ENCODE assay signal across 31 cellular contexts in genomic region chr6:41331401-41332150, GRCh38. TPM values are rescaled to one million over a fixed set of nuclear protein-coding genes. Genes with fewer than 3 reads are reported as not detected.
DNase-seq lines count a peak whose midpoint lies in the region; ATAC-seq, FAIRE-seq and TF ChIP-seq lines count a peak whose summit lies in the region.
"Had no signal": no experiment of that assay in that cellular context is flagged by ENCODE, and none has a peak within 500 bp of the region (broad histone marks: within the 10 kb centered on the region; RNA-seq: fewer than 3 reads in every experiment).

No MANE protein-coding gene starts in this region.

- H4K20me1 ChIP-seq in astrocyte (ENCODE audit: insufficient read depth, low read length) (no peaks in the 10 kb centered on the region), PC-3 (ENCODE audit: low read length) (no peaks in the 10 kb centered on the region)

- H3K36me3 ChIP-seq in CD4-positive, alpha-beta memory T cell (ENCODE audit: insufficient read depth, low read length) = no peaks in the 10 kb centered on the region
- no peaks in the 10 kb centered on the region for H3K36me3 ChIP-seq in astrocyte (ENCODE audit: insufficient read depth, low read length)
- H3K36me3 ChIP-seq in PC-3 (ENCODE audit: low read depth, low read length) = no peaks in the 10 kb centered on the region

- peaks cover 55% of the 10 kb centered on the region for H3K4me1 Mint-ChIP-seq in activated CD8-positive, alpha-beta T cell treated with anti-CD3 and anti-CD28 coated beads, Interleukin-2, amount 10 ng/mL, durations not matched to agents 7 days and 5 days (ENCODE audit: low read depth)
- peaks cover 53% of the 10 kb centered on the region for H3K4me1 Mint-ChIP-seq in activated CD8-positive, alpha-beta T cell treated with anti-CD3 and anti-CD28 coated beads for 36 hours (ENCODE audit: low read depth)
- peaks cover 8 to 38% (median 20%) of the 10 kb centered on the region in 4 donors for H3K4me1 Mint-ChIP-seq in CD4-positive, alpha-beta memory T cell
- H3K4me1 Mint-ChIP-seq in astrocyte (ENCODE audit: low read depth, unreplicated experiment) = no peaks in the 10 kb centered on the region
- peaks cover 47 to 56% of the 10 kb centered on the region in 2 donors for H3K4me1 Mint-ChIP-seq in natural killer cell
- H3K4me1 Mint-ChIP-seq in Calu3 (ENCODE audit: low read depth, unreplicated experiment) = no peaks in the 10 kb centered on the region

- H3K9me3 ChIP-seq in CD4-positive, alpha-beta memory T cell (ENCODE audit: control insufficient read depth in 1 of 2, low read length in 2 of 2) = no peaks in the 10 kb centered on the region
- H3K9me3 ChIP-seq in astrocyte (ENCODE audit: insufficient read depth, low read depth, low read length) (no peaks in the 10 kb centered on the region), PC-3 (ENCODE audit: low read length) (no peaks in the 10 kb centered on the region)

- H2AFZ ChIP-seq in astrocyte (ENCODE audit: low read depth, low read length) (no peak overlapping the region), PC-3 (ENCODE audit: low read length) (no peak overlapping the region)

- H3K27ac Mint-ChIP-seq in activated CD8-positive, alpha-beta T cell treated with anti-CD3 and anti-CD28 coated beads, Interleukin-2, amount 10 ng/mL, durations not matched to agents 7 days and 5 days = peak overlapping the region; percentile 95
- no peak overlapping the region for H3K27ac Mint-ChIP-seq in activated CD8-positive, alpha-beta T cell treated with anti-CD3 and anti-CD28 coated beads for 36 hours
- peak overlapping the region in 4 of 7 donors; percentile 42 to 68 (median 52) for H3K27ac Mint-ChIP-seq in CD4-positive, alpha-beta memory T cell
- H3K27ac Mint-ChIP-seq in astrocyte (ENCODE audit: unreplicated experiment) (peak overlapping the region; percentile 41), natural killer cell (peak overlapping the region; percentile 90 to 96), Calu3 (ENCODE audit: unreplicated experiment) (no peak overlapping the region)
- H3K27ac Mint-ChIP-seq: activated CD4-positive, alpha-beta T cell treated with anti-CD3 and anti-CD28 coated beads for 36 hours; activated naive CD4-positive, alpha-beta T cell treated with anti-CD3 and anti-CD28 coated beads, Interleukin-2, amount 10 ng/mL, durations not matched to agents 7 days and 5 days; type B pancreatic cell had no signal

- H3K27me3 Mint-ChIP-seq in activated CD8-positive, alpha-beta T cell treated with anti-CD3 and anti-CD28 coated beads, Interleukin-2, amount 10 ng/mL, durations not matched to agents 7 days and 5 days (ENCODE audit: low read depth) = peaks cover 9% of the 10 kb centered on the region
- no peaks in the 10 kb centered on the region for H3K27me3 Mint-ChIP-seq in activated CD8-positive, alpha-beta T cell treated with anti-CD3 and anti-CD28 coated beads for 36 hours
- peaks cover 3 to 7% of the 10 kb centered on the region in 2 donors for H3K27me3 Mint-ChIP-seq in CD4-positive, alpha-beta memory T cell
- H3K27me3 Mint-ChIP-seq in astrocyte (ENCODE audit: low read depth, unreplicated experiment) (peaks cover 36% of the 10 kb centered on the region), natural killer cell (ENCODE audit: low read depth in 2 of 2) (peaks cover 2 to 6% of the 10 kb centered on the region in 2 donors), Calu3 (ENCODE audit: unreplicated experiment) (peaks cover 98% of the 10 kb centered on the region)
- H3K27me3 Mint-ChIP-seq: activated CD4-positive, alpha-beta T cell treated with anti-CD3 and anti-CD28 coated beads for 36 hours had no signal

- TF ChIP-seq CTCF in activated CD8-positive, alpha-beta T cell treated with anti-CD3 and anti-CD28 coated beads for 36 hours (IDR thresholded peaks at IDR 0.05) = no peak
- TF ChIP-seq CTCF in astrocyte (IDR thresholded peaks at IDR 0.05; ENCODE audit: insufficient read depth, low read depth, low read length) (no peak), natural killer cell (IDR thresholded peaks at IDR 0.05) (no peak), PC-3 (conservative IDR thresholded peaks at IDR 0.05; ENCODE audit: low read depth, low read length) (no peak), Calu3 (IDR thresholded peaks at IDR 0.05; ENCODE audit: unreplicated experiment) (no peak)

- H3K4me3 Mint-ChIP-seq in activated CD8-positive, alpha-beta T cell treated with anti-CD3 and anti-CD28 coated beads, Interleukin-2, amount 10 ng/mL, durations not matched to agents 7 days and 5 days = no peak overlapping the region
- H3K4me3 Mint-ChIP-seq in activated CD8-positive, alpha-beta T cell treated with anti-CD3 and anti-CD28 coated beads for 36 hours = no peak overlapping the region
- H3K4me3 Mint-ChIP-seq in CD4-positive, alpha-beta memory T cell = peak overlapping the region in 1 of 8 donors; percentile 17
- H3K4me3 Mint-ChIP-seq in astrocyte (ENCODE audit: unreplicated experiment) (no peak overlapping the region), natural killer cell (peak overlapping the region; percentile 62), Calu3 (ENCODE audit: low read depth, unreplicated experiment) (no peak overlapping the region)
- H3K4me3 Mint-ChIP-seq: activated CD4-positive, alpha-beta T cell treated with anti-CD3 and anti-CD28 coated beads for 36 hours; activated naive CD4-positive, alpha-beta T cell treated with anti-CD3 and anti-CD28 coated beads, Interleukin-2, amount 10 ng/mL, durations not matched to agents 7 days and 5 days; type B pancreatic cell had no signal

- H3K9ac ChIP-seq in astrocyte (ENCODE audit: low read length) = no peak overlapping the region
- no peak overlapping the region for H3K9ac ChIP-seq in PC-3 (ENCODE audit: low read length)

- no peaks in the 10 kb centered on the region for H3K9me3 Mint-ChIP-seq in activated CD8-positive, alpha-beta T cell treated with anti-CD3 and anti-CD28 coated beads, Interleukin-2, amount 10 ng/mL, durations not matched to agents 7 days and 5 days (ENCODE audit: insufficient read depth)
- no peaks in the 10 kb centered on the region for H3K9me3 Mint-ChIP-seq in activated CD8-positive, alpha-beta T cell treated with anti-CD3 and anti-CD28 coated beads for 36 hours
- H3K9me3 Mint-ChIP-seq in CD4-positive, alpha-beta memory T cell = no peaks in the 10 kb centered on the region
- H3K9me3 Mint-ChIP-seq in astrocyte (ENCODE audit: unreplicated experiment) (no peaks in the 10 kb centered on the region), natural killer cell (no peaks in the 10 kb centered on the region), Calu3 (ENCODE audit: low read depth, unreplicated experiment) (no peaks in the 10 kb centered on the region)
- H3K9me3 Mint-ChIP-seq: activated naive CD4-positive, alpha-beta T cell treated with anti-CD3 and anti-CD28 coated beads, Interleukin-2, amount 10 ng/mL, durations not matched to agents 7 days and 5 days; type B pancreatic cell had no signal

- DNase-seq in activated CD8-positive, alpha-beta T cell treated with anti-CD3 and anti-CD28 coated beads, Interleukin-2, amount 10 ng/mL, durations not matched to agents 7 days and 5 days = peak; percentile 18
- DNase-seq in activated CD8-positive, alpha-beta T cell treated with anti-CD3 and anti-CD28 coated beads for 36 hours = no peak
- DNase-seq in CD4-positive, alpha-beta memory T cell = no peak
- no peak for DNase-seq in astrocyte (ENCODE audit: low read depth)
- no peak for DNase-seq in natural killer cell
- no peak for DNase-seq in PC-3
- no peak for DNase-seq in Calu3
- no peak for DNase-seq in retina
- DNase-seq: activated CD4-positive, alpha-beta T cell treated with anti-CD3 and anti-CD28 coated beads for 36 hours; activated naive CD4-positive, alpha-beta T cell treated with anti-CD3 and anti-CD28 coated beads, Interleukin-2, amount 10 ng/mL, durations not matched to agents 7 days and 5 days; AML-193; central memory CD4-positive, alpha-beta T cell; COR-L47; DMS79 treated with DMSO at 0.1 percent for 48 hours; hippocampal formation; Karpas-422; left colon; NCI-H1436 treated with DMSO at 0.1 percent for 48 hours; NCI-H446; NCI-H82; occipital lobe; stimulated activated CD4-positive, alpha-beta T cell treated with anti-CD3 and anti-CD28 coated beads, Interleukin-2, amount 100 ng/mL, for 24 hours; substantia nigra had no signal

- BruUV-seq in PC-3 (replicated peaks; lab: Mats Ljungman, UMichigan) = no TSS peak
- no TSS peak for BruUV-seq in Calu3 (replicated peaks; lab: Mats Ljungman, UMichigan)

- H3K79me2 ChIP-seq in astrocyte (ENCODE audit: insufficient read depth, low read length) (no peaks in the 10 kb centered on the region), PC-3 (ENCODE audit: low read length) (no peaks in the 10 kb centered on the region)

- H3K36me3 Mint-ChIP-seq in activated CD8-positive, alpha-beta T cell treated with anti-CD3 and anti-CD28 coated beads, Interleukin-2, amount 10 ng/mL, durations not matched to agents 7 days and 5 days (ENCODE audit: low read depth) = no peaks in the 10 kb centered on the region
- H3K36me3 Mint-ChIP-seq in activated CD8-positive, alpha-beta T cell treated with anti-CD3 and anti-CD28 coated beads for 36 hours (ENCODE audit: low read depth) = no peaks in the 10 kb centered on the region
- H3K36me3 Mint-ChIP-seq in CD4-positive, alpha-beta memory T cell = no peaks in the 10 kb centered on the region
- H3K36me3 Mint-ChIP-seq in astrocyte (ENCODE audit: low read depth, unreplicated experiment) = no peaks in the 10 kb centered on the region
- no peaks in the 10 kb centered on the region for H3K36me3 Mint-ChIP-seq in natural killer cell
- no peaks in the 10 kb centered on the region for H3K36me3 Mint-ChIP-seq in Calu3 (ENCODE audit: insufficient read depth, unreplicated experiment)
- H3K36me3 Mint-ChIP-seq: activated naive CD4-positive, alpha-beta T cell treated with anti-CD3 and anti-CD28 coated beads, Interleukin-2, amount 10 ng/mL, durations not matched to agents 7 days and 5 days; type B pancreatic cell had no signal

- no peak overlapping the region for H3K4me3 ChIP-seq in CD4-positive, alpha-beta memory T cell (ENCODE audit: low read length in 2 of 2)
- H3K4me3 ChIP-seq in astrocyte (ENCODE audit: insufficient read depth, low read depth, low read length) = no peak overlapping the region
- H3K4me3 ChIP-seq in PC-3 (ENCODE audit: low read length) = no peak overlapping the region

- H3K4me1 ChIP-seq in CD4-positive, alpha-beta memory T cell (ENCODE audit: insufficient read depth, low read length) = peaks cover 31% of the 10 kb centered on the region
- H3K4me1 ChIP-seq in astrocyte (ENCODE audit: insufficient read depth, low read length) (no peaks in the 10 kb centered on the region), PC-3 (ENCODE audit: insufficient read depth, low read length) (no peaks in the 10 kb centered on the region)

- CTCF ChIA-PET in activated CD8-positive, alpha-beta T cell treated with anti-CD3 and anti-CD28 coated beads, Interleukin-2, amount 10 ng/mL, durations not matched to agents 7 days and 5 days (lab: Charles Lee) = interaction anchor here (1.4 to 9.6 kb wide), 7 partner anchors 10 to 53 kb away, joined by 3 to 162 read pairs (median 45); no protein-coding TSS in a partner anchor
- CTCF ChIA-PET in activated CD8-positive, alpha-beta T cell treated with anti-CD3 and anti-CD28 coated beads for 36 hours (lab: Charles Lee) = interaction anchor here (0.8 to 6.5 kb wide), 4 partner anchors 11 to 297 kb away, joined by 3 to 106 read pairs (median 25); no protein-coding TSS in a partner anchor
- CTCF ChIA-PET in CD4-positive, alpha-beta memory T cell (lab: Charles Lee; ENCODE audit: partially characterized antibody) = interaction anchor here (1.4 to 5.9 kb wide), 2 partner anchors 12 to 16 kb away, joined by 4 to 43 read pairs; no protein-coding TSS in a partner anchor
- CTCF ChIA-PET in PC-3 (lab: Charles Lee) = no interaction called here
- CTCF ChIA-PET in Calu3 (lab: Charles Lee) = interaction anchor here (0.6 kb wide), 1 partner anchor 54 kb away, joined by 8 read pairs; no protein-coding TSS in a partner anchor

- ATAC-seq in activated CD8-positive, alpha-beta T cell treated with anti-CD3 and anti-CD28 coated beads, Interleukin-2, amount 10 ng/mL, durations not matched to agents 7 days and 5 days = no peak
- ATAC-seq in activated CD8-positive, alpha-beta T cell treated with anti-CD3 and anti-CD28 coated beads for 36 hours = no peak
- ATAC-seq in natural killer cell = no peak
- no peak for ATAC-seq in PC-3
- ATAC-seq: activated CD4-positive, alpha-beta T cell treated with anti-CD3 and anti-CD28 coated beads for 36 hours; HCT116; left colon had no signal

- no peaks in the 10 kb centered on the region for H3F3A ChIP-seq in PC-3 (ENCODE audit: low read length, unreplicated experiment)

- no peak overlapping the region for H3K4me2 ChIP-seq in astrocyte (ENCODE audit: low read length)
- no peak overlapping the region for H3K4me2 ChIP-seq in PC-3 (ENCODE audit: low read length)

- no peaks in the 10 kb centered on the region for H3K9me2 ChIP-seq in PC-3 (replicated peaks; ENCODE audit: low read length)

- FAIRE-seq in astrocyte (lab: Jason Lieb, UNC) = no peak
- FAIRE-seq: A204.1, endothelial cell of umbilical vein had no signal

- no peaks in the 10 kb centered on the region for H3K27me3 ChIP-seq in CD4-positive, alpha-beta memory T cell (ENCODE audit: insufficient read depth, low read length)
- H3K27me3 ChIP-seq in astrocyte (ENCODE audit: insufficient read depth, low read length) (peaks cover 22% of the 10 kb centered on the region), PC-3 (ENCODE audit: low read length) (peaks cover 91% of the 10 kb centered on the region)

- POLR2A ChIA-PET in activated CD8-positive, alpha-beta T cell treated with anti-CD3 and anti-CD28 coated beads, Interleukin-2, amount 10 ng/mL, durations not matched to agents 7 days and 5 days (lab: Charles Lee) = interaction anchor here (1.3 kb wide), 1 partner anchor 12 kb away, joined by 4 read pairs; no protein-coding TSS in a partner anchor
- POLR2A ChIA-PET in activated CD8-positive, alpha-beta T cell treated with anti-CD3 and anti-CD28 coated beads for 36 hours (lab: Charles Lee) = interaction anchor here (1.0 to 1.1 kb wide), 2 partner anchors 11 to 12 kb away, joined by 3 read pairs; no protein-coding TSS in a partner anchor
- POLR2A ChIA-PET in CD4-positive, alpha-beta memory T cell (lab: Charles Lee; ENCODE audit: partially characterized antibody) = no interaction called here
- POLR2A ChIA-PET in PC-3 (lab: Charles Lee; ENCODE audit: unreplicated experiment) = no interaction called here

- no peak overlapping the region for H3K27ac ChIP-seq in CD4-positive, alpha-beta memory T cell (ENCODE audit: low read depth, low read length)
- H3K27ac ChIP-seq in astrocyte (ENCODE audit: low read depth, low read length) (no peak overlapping the region), PC-3 (ENCODE audit: low read length) (no peak overlapping the region)

- intact Hi-C loops in activated CD8-positive, alpha-beta T cell treated with anti-CD3 and anti-CD28 coated beads for 36 hours (cut with micrococcal nuclease) = no loop called here
- intact Hi-C loops in CD4-positive, alpha-beta memory T cell (cut with micrococcal nuclease) = no loop called here
- intact Hi-C loops in natural killer cell (cut with micrococcal nuclease) (loop anchor here (5.0 to 10.0 kb wide), 2 partner anchors 113 to 259 kb away; partner anchors contain the start of genes NFYA and OARD1), PC-3 (cut with micrococcal nuclease) (no loop called here), Calu3 (cut with micrococcal nuclease; ENCODE audit: unreplicated experiment) (no loop called here)

RNA-seq across cellular contexts. Expression of gene NCR2, which starts 3.8 kb away (rescaled TPM):
- total RNA-seq in activated CD8-positive, alpha-beta T cell treated with anti-CD3 and anti-CD28 coated beads, Interleukin-2, amount 10 ng/mL, durations not matched to agents 7 days and 5 days = 1 to 10 TPM in 1 of 2 experiments, under 1 TPM in 1; 0.45 to 1.3 TPM
- total RNA-seq in activated CD8-positive, alpha-beta T cell treated with anti-CD3 and anti-CD28 coated beads for 36 hours = under 1 TPM; 0.56 to 0.68 TPM
- total RNA-seq in CD4-positive, alpha-beta memory T cell = not detected
- polyA plus RNA-seq in CD4-positive, alpha-beta memory T cell = not detected
- total RNA-seq in astrocyte (not detected in 2 replicates), natural killer cell (not detected), PC-3 (2014; rRNA removed) (not detected in 2 replicates), Calu3 (2022) (not detected in 2 replicates)
- total RNA-seq: activated CD4-positive, alpha-beta T cell treated with anti-CD3 and anti-CD28 coated beads for 36 hours; dermis microvascular lymphatic vessel endothelial cell; endothelial cell of umbilical vein; occipital lobe; RPMI7951; SK-MEL-5; T-helper 2 cell treated with Interferon-gamma antibody and Interleukin-4, amounts not matched to agents 100 ng/mL and 5 ng/mL, for 36 hours had no signal
- polyA plus RNA-seq: endothelial cell of umbilical vein had no signal

RNA-seq across cellular contexts. Expression of gene TREM1, which starts 45.1 kb away (rescaled TPM):
- not detected for total RNA-seq in activated CD8-positive, alpha-beta T cell treated with anti-CD3 and anti-CD28 coated beads, Interleukin-2, amount 10 ng/mL, durations not matched to agents 7 days and 5 days
- total RNA-seq in activated CD8-positive, alpha-beta T cell treated with anti-CD3 and anti-CD28 coated beads for 36 hours = not detected
- total RNA-seq in CD4-positive, alpha-beta memory T cell = not detected
- polyA plus RNA-seq in CD4-positive, alpha-beta memory T cell = not detected
- total RNA-seq in astrocyte (0.20 and 0.58 TPM in 2 replicates), natural killer cell (10 to 100 TPM in 1 of 3 donors, 1 to 10 TPM in 2; 9.5 to 44.2 (median 9.8) TPM), PC-3 (2014; rRNA removed) (0.98 TPM in 1 of 2 replicates, not detected in the other), Calu3 (2022) (1.2 and 1.4 TPM in 2 replicates)
- total RNA-seq: dermis microvascular lymphatic vessel endothelial cell; endothelial cell of umbilical vein; occipital lobe; RPMI7951; SK-MEL-5; T-helper 2 cell treated with Interferon-gamma antibody and Interleukin-4, amounts not matched to agents 100 ng/mL and 5 ng/mL, for 36 hours had no signal
- polyA plus RNA-seq: endothelial cell of umbilical vein had no signal

Comparison
In these comparisons a context has a peak if more than half of its experiments do, and no peak if none do; other contexts are left out.
1. H3K27ac Mint-ChIP-seq: peak in activated CD8-positive, alpha-beta T cell treated with anti-CD3 and anti-CD28 coated beads, Interleukin-2, amount 10 ng/mL, durations not matched to agents 7 days and 5 days (single experiment), CD4-positive, alpha-beta memory T cell (4 of 7), astrocyte (single experiment) and natural killer cell (2 of 2); none in activated CD8-positive, alpha-beta T cell treated with anti-CD3 and anti-CD28 coated beads for 36 hours (single experiment) and Calu3 (single experiment).
2. POLR2A ChIA-PET loops: an anchor here in activated CD8-positive, alpha-beta T cell treated with anti-CD3 and anti-CD28 coated beads, Interleukin-2, amount 10 ng/mL, durations not matched to agents 7 days and 5 days (1.3 kb wide) and activated CD8-positive, alpha-beta T cell treated with anti-CD3 and anti-CD28 coated beads for 36 hours (1.0 to 1.1 kb wide); none called in CD4-positive, alpha-beta memory T cell and PC-3.